Comparison of ENCODE assay signal across 8 cellular contexts in genomic region chr11:62559626-62560025, GRCh38. TPM values are rescaled to one million over a fixed set of nuclear protein-coding genes. Genes with fewer than 3 reads are reported as not detected.
DNase-seq lines count a peak whose midpoint lies in the region; ATAC-seq, FAIRE-seq and TF ChIP-seq lines count a peak whose summit lies in the region.
"Not testable (repeated sequence)": the region's sequence is repeated elsewhere in the genome, so short reads cannot be mapped to it uniquely, and the experiment has no call there.

No MANE protein-coding gene starts in this region.

- not testable (repeated sequence) for H3K4me3 ChIP-seq in ACC112 (ENCODE audit: low read depth, low read length); KMS-11 (IDR thresholded peaks at IDR 0.05; ENCODE audit: insufficient read depth, low read depth, low read length)
- peak overlapping the region in 1 of 4 experiments; percentile 27; a peak in 1 of 8 replicates for H3K4me3 ChIP-seq in H1 (ENCODE audit: extremely low read depth in 1 of 4, insufficient read depth in 2 of 4, low read depth in 3 of 4, low read length in 4 of 4)

- peaks cover 27% of the 10 kb centered on the region for H3K79me2 ChIP-seq in ACC112 (ENCODE audit: control insufficient read depth, insufficient read depth, low read length, unreplicated experiment)
- peaks cover 22% of the 10 kb centered on the region; the same call in 1 of the 2 replicates for H3K79me2 ChIP-seq in KMS-11 (ENCODE audit: insufficient read depth, low read depth)
- H3K79me2 ChIP-seq in H1 (ENCODE audit: control insufficient read depth in 1 of 2, insufficient read depth in 2 of 2, low read length in 2 of 2), result peaks cover 0 to 20% of the 10 kb centered on the region in 2 experiments; a peak in 2 of 4 replicates

- H3K4me1 Mint-ChIP-seq in T-helper 17 cell (peaks cover 45% of the 10 kb centered on the region), immature natural killer cell (peaks cover 65 to 74% of the 10 kb centered on the region in 2 donors)
- H3K4me1 Mint-ChIP-seq in activated naive CD8-positive, alpha-beta T cell treated with anti-CD3 and anti-CD28 coated beads for 36 hours, result peaks cover 63% of the 10 kb centered on the region
- H3K4me1 Mint-ChIP-seq in natural killer cell treated with Interleukin-12 subunit alpha and Interleukin-12 subunit beta and Interleukin-15 and Interleukin-18, amount 100 ng/mL, for 72 hours (ENCODE audit: low read depth in 2 of 2), result peaks cover 56 to 59% of the 10 kb centered on the region in 2 donors
- H3K4me1 Mint-ChIP-seq in stimulated activated naive B cell treated with anti-CD40 and anti-IgM and Interleukin-4, amounts not matched to agents 10 μg/mL and 1 μg/mL and 100 μg/mL, for 72 hours, result peaks cover 53 to 80% of the 10 kb centered on the region in 2 donors

- H3K4ac ChIP-seq in H1 (replicated peaks; ENCODE audit: insufficient read length, low read depth, low read length), result not testable (repeated sequence)

- H3K27ac Mint-ChIP-seq in T-helper 17 cell (peak overlapping the region; percentile 100), immature natural killer cell (peak overlapping the region; percentile 84 to 98 (median 96))
- H3K27ac Mint-ChIP-seq in activated naive CD8-positive, alpha-beta T cell treated with anti-CD3 and anti-CD28 coated beads for 36 hours, result peak overlapping the region; percentile 89
- H3K27ac Mint-ChIP-seq in natural killer cell treated with Interleukin-12 subunit alpha and Interleukin-12 subunit beta and Interleukin-15 and Interleukin-18, amount 100 ng/mL, for 72 hours, result peak overlapping the region; percentile 85 to 90
- peak overlapping the region; percentile 72 for H3K27ac Mint-ChIP-seq in stimulated activated naive B cell treated with anti-CD40 and anti-IgM and Interleukin-4, amounts not matched to agents 10 μg/mL and 1 μg/mL and 100 μg/mL, for 72 hours

- not testable (repeated sequence) for H3K23me2 ChIP-seq in H1 (ENCODE audit: low read depth, low read length)

- H3K14ac ChIP-seq in H1 (ENCODE audit: insufficient read length), result not testable (repeated sequence)

- H3K9me3 ChIP-seq in T-helper 17 cell (ENCODE audit: control insufficient read depth, low read length, poor library complexity, severe bottlenecking); H1 (ENCODE audit: insufficient read depth in 2 of 2, low read depth in 1 of 2, low read length in 1 of 2): not testable (repeated sequence)

- ATAC-seq in T-helper 17 cell; natural killer cell treated with Interleukin-12 subunit alpha and Interleukin-12 subunit beta and Interleukin-15 and Interleukin-18, amount 100 ng/mL, for 72 hours; stimulated activated naive B cell treated with anti-CD40 and anti-IgM and Interleukin-4, amounts not matched to agents 10 μg/mL and 1 μg/mL and 100 μg/mL, for 72 hours (replicated peaks): not testable (repeated sequence)

- TF ChIP-seq POLR2A in H1 (IDR thresholded peaks at IDR 0.05; ENCODE audit: control extremely low read depth in 1 of 2, low read depth in 2 of 2, low read length in 2 of 2), result 0 out of 3 replicates have a peak, but pooled peaks of 1 of the 2 experiments have one; percentile 8

- H2BK5ac ChIP-seq in H1 (ENCODE audit: low read depth, low read length), result not testable (repeated sequence)

- H4K91ac ChIP-seq in H1 (replicated peaks; ENCODE audit: insufficient read length, low read length), result not testable (repeated sequence)

- POLR2A ChIA-PET in H1 (lab: Charles Lee; ENCODE audit: partially characterized antibody), result interaction anchor here (1.0 to 20.7 kb wide), 16 partner anchors 2 to 135 kb away, joined by 3 to 336 read pairs (median 6); partner anchors contain the start of genes AHNAK, C11orf98, CSKMT and EEF1G

- H3K27me3 ChIP-seq in ACC112 (ENCODE audit: insufficient read depth, low read length); KMS-11 (ENCODE audit: insufficient read depth, low read depth); H1 (replicated peaks in 1 of 4; ENCODE audit: control insufficient read depth in 3 of 4, extremely low read depth in 1 of 4, insufficient read depth in 3 of 4, low read length in 3 of 4): not testable (repeated sequence)

- TF ChIP-seq RAD21 in H1 (IDR thresholded peaks at IDR 0.05 in 1 of 2, conservative IDR thresholded peaks at IDR 0.05 in 1 of 2; ENCODE audit: low read depth in 2 of 2, low read length in 2 of 2), result not testable (repeated sequence)

- DNase-seq in T-helper 17 cell; activated naive CD8-positive, alpha-beta T cell treated with anti-CD3 and anti-CD28 coated beads for 36 hours; H1 (ENCODE audit: low read depth in 1 of 2, low spot score in 2 of 2); immature natural killer cell; natural killer cell treated with Interleukin-12 subunit alpha and Interleukin-12 subunit beta and Interleukin-15 and Interleukin-18, amount 100 ng/mL, for 72 hours (ENCODE audit: low spot score); stimulated activated naive B cell treated with anti-CD40 and anti-IgM and Interleukin-4, amounts not matched to agents 10 μg/mL and 1 μg/mL and 100 μg/mL, for 72 hours: not testable (repeated sequence)

- H3K4me2 ChIP-seq in KMS-11, result peak overlapping the region; percentile 93; the same call in 1 of the 2 replicates
- not testable (repeated sequence) for H3K4me2 ChIP-seq in H1 (ENCODE audit: insufficient read depth in 1 of 2, low read depth in 2 of 2, low read length in 2 of 2)

- H4K5ac ChIP-seq in H1 (ENCODE audit: insufficient read length, low read depth, low read length), result not testable (repeated sequence)

- H3K27ac ChIP-seq in ACC112 (ENCODE audit: low read depth, low read length) (peak overlapping the region; percentile 62), KMS-11 (peak overlapping the region; percentile 97; the same call in 1 of the 2 replicates), H1 (ENCODE audit: low read depth, low read length) (peak overlapping the region; percentile 55; the same call in 1 of the 2 replicates)

- H3K79me1 ChIP-seq in H1 (ENCODE audit: low read depth, low read length), result not testable (repeated sequence)

- not testable (repeated sequence) for H4K8ac ChIP-seq in H1 (ENCODE audit: extremely low read depth, insufficient read depth, low read length)

- H3K9me3 Mint-ChIP-seq in activated naive CD8-positive, alpha-beta T cell treated with anti-CD3 and anti-CD28 coated beads for 36 hours; immature natural killer cell; natural killer cell treated with Interleukin-12 subunit alpha and Interleukin-12 subunit beta and Interleukin-15 and Interleukin-18, amount 100 ng/mL, for 72 hours; stimulated activated naive B cell treated with anti-CD40 and anti-IgM and Interleukin-4, amounts not matched to agents 10 μg/mL and 1 μg/mL and 100 μg/mL, for 72 hours: not testable (repeated sequence)

- not testable (repeated sequence) for H4K20me1 ChIP-seq in KMS-11 (ENCODE audit: insufficient read depth)
- peaks cover 14 to 33% of the 10 kb centered on the region in 2 experiments for H4K20me1 ChIP-seq in H1 (replicated peaks in 1 of 2; ENCODE audit: control insufficient read depth in 1 of 2, insufficient read depth in 2 of 2, low read length in 2 of 2)

- not testable (repeated sequence) for H3K18ac ChIP-seq in H1 (ENCODE audit: extremely low read depth, low read length)

- not testable (repeated sequence) for H2BK12ac ChIP-seq in H1 (ENCODE audit: low read depth, low read length)

- not testable (repeated sequence) for FAIRE-seq in H1 (lab: Jason Lieb, UNC)

- H3K4me1 ChIP-seq in ACC112 (ENCODE audit: control insufficient read depth, insufficient read depth, low read length, unreplicated experiment) (peaks cover 69% of the 10 kb centered on the region), KMS-11 (ENCODE audit: low read depth, poor library complexity, severe bottlenecking) (peaks cover 97% of the 10 kb centered on the region), H1 (replicated peaks in 1 of 4; ENCODE audit: control insufficient read depth in 3 of 4, insufficient read depth in 4 of 4, low read length in 3 of 4) (peaks cover 20 to 37% (median 24%) of the 10 kb centered on the region in 4 experiments)

- not testable (repeated sequence) for H2BK15ac ChIP-seq in H1 (ENCODE audit: low read length)

- H3K56ac ChIP-seq in H1 (replicated peaks; ENCODE audit: insufficient read length, low read depth, low read length), result not testable (repeated sequence)

- CTCF ChIA-PET in H1 (lab: Charles Lee; ENCODE audit: partially characterized antibody), result interaction anchor here (0.6 to 10.9 kb wide), 25 partner anchors 9 to 343 kb away, joined by 3 to 161 read pairs (median 5); partner anchors contain the start of genes AHNAK and EEF1G

- peak overlapping the region; percentile 67 for H3K4me3 Mint-ChIP-seq in T-helper 17 cell
- peak overlapping the region; percentile 34 for H3K4me3 Mint-ChIP-seq in activated naive CD8-positive, alpha-beta T cell treated with anti-CD3 and anti-CD28 coated beads for 36 hours
- peak overlapping the region; percentile 15 to 60 (median 45) for H3K4me3 Mint-ChIP-seq in immature natural killer cell
- H3K4me3 Mint-ChIP-seq in natural killer cell treated with Interleukin-12 subunit alpha and Interleukin-12 subunit beta and Interleukin-15 and Interleukin-18, amount 100 ng/mL, for 72 hours, result peak overlapping the region; percentile 78
- H3K4me3 Mint-ChIP-seq in stimulated activated naive B cell treated with anti-CD40 and anti-IgM and Interleukin-4, amounts not matched to agents 10 μg/mL and 1 μg/mL and 100 μg/mL, for 72 hours, result not testable (repeated sequence)

- not testable (repeated sequence) for H3K9ac ChIP-seq in KMS-11
- peak overlapping the region in 1 of 4 experiments; percentile 7; a peak in 2 of 7 replicates for H3K9ac ChIP-seq in H1 (replicated peaks in 1 of 4; ENCODE audit: extremely low read depth in 1 of 4, low read depth in 3 of 4, low read length in 3 of 4)

- peak overlapping the region; percentile 4; the same call in 1 of the 2 replicates for H2AK5ac ChIP-seq in H1 (ENCODE audit: low read depth, low read length)

- H3K36me3 ChIP-seq in ACC112 (ENCODE audit: insufficient read depth, low read length), result not testable (repeated sequence)
- H3K36me3 ChIP-seq in KMS-11 (ENCODE audit: insufficient read depth) (peaks cover 15% of the 10 kb centered on the region; the same call in 1 of the 2 replicates), H1 (ENCODE audit: control insufficient read depth in 2 of 4, insufficient read depth in 4 of 4, low read length in 3 of 4) (peaks cover 20 to 51% (median 34%) of the 10 kb centered on the region in 4 experiments)

- not testable (repeated sequence) for TF ChIP-seq CTCF in KMS-11 (conservative IDR thresholded peaks at IDR 0.05; ENCODE audit: low read depth, low read length); H1 (IDR thresholded peaks at IDR 0.05; ENCODE audit: control extremely low read depth in 1 of 3, insufficient read depth in 1 of 3, low read depth in 1 of 3, low read length in 3 of 3)

- H2BK20ac ChIP-seq in H1 (ENCODE audit: low read length), result not testable (repeated sequence)

- not testable (repeated sequence) for H3K27me3 Mint-ChIP-seq in T-helper 17 cell; activated naive CD8-positive, alpha-beta T cell treated with anti-CD3 and anti-CD28 coated beads for 36 hours; natural killer cell treated with Interleukin-12 subunit alpha and Interleukin-12 subunit beta and Interleukin-15 and Interleukin-18, amount 100 ng/mL, for 72 hours; stimulated activated naive B cell treated with anti-CD40 and anti-IgM and Interleukin-4, amounts not matched to agents 10 μg/mL and 1 μg/mL and 100 μg/mL, for 72 hours
- peaks cover 11 to 23% (median 16%) of the 10 kb centered on the region in 3 donors for H3K27me3 Mint-ChIP-seq in immature natural killer cell (ENCODE audit: low read depth in 3 of 3)

- not testable (repeated sequence) for H3K23ac ChIP-seq in H1 (ENCODE audit: insufficient read length)

- H2AFZ ChIP-seq in ACC112 (ENCODE audit: low read length, unreplicated experiment); KMS-11 (ENCODE audit: low read depth); H1 (ENCODE audit: low read length): not testable (repeated sequence)

- not testable (repeated sequence) for TF ChIP-seq EP300 in H1 (IDR thresholded peaks at IDR 0.05; ENCODE audit: borderline replicate concordance in 1 of 2, low read depth in 2 of 2, low read length in 2 of 2)

- WGBS in H1 (ENCODE audit: extremely low coverage in 1 of 2, insufficient coverage in 1 of 2, insufficient read length in 1 of 2, insufficient replicate concordance in 2 of 2, low coverage in 1 of 2, low lambda C conversion rate in 2 of 2, missing lambda C conversion rate in 1 of 2), 2 experiments, result 91% methylated on average over 5 of the region's 5 CpGs; no CpG with 5 or more reads in 1 of the 2 experiments

- not testable (repeated sequence) for H2BK120ac ChIP-seq in H1 (replicated peaks; ENCODE audit: low read depth, low read length)

- H3K36me3 Mint-ChIP-seq in T-helper 17 cell (ENCODE audit: low read depth), result not testable (repeated sequence)
- H3K36me3 Mint-ChIP-seq in activated naive CD8-positive, alpha-beta T cell treated with anti-CD3 and anti-CD28 coated beads for 36 hours, result peaks cover 47% of the 10 kb centered on the region
- H3K36me3 Mint-ChIP-seq in immature natural killer cell, result peaks cover 9 to 22% (median 12%) of the 10 kb centered on the region in 3 donors
- peaks cover 22% of the 10 kb centered on the region for H3K36me3 Mint-ChIP-seq in natural killer cell treated with Interleukin-12 subunit alpha and Interleukin-12 subunit beta and Interleukin-15 and Interleukin-18, amount 100 ng/mL, for 72 hours
- peaks cover 25 to 54% of the 10 kb centered on the region in 2 donors for H3K36me3 Mint-ChIP-seq in stimulated activated naive B cell treated with anti-CD40 and anti-IgM and Interleukin-4, amounts not matched to agents 10 μg/mL and 1 μg/mL and 100 μg/mL, for 72 hours

RNA-seq across cellular contexts. Expression of gene AHNAK, which starts 13.0 kb away (rescaled TPM):
- 100 to 1,000 TPM; 692 to 863 TPM for total RNA-seq in T-helper 17 cell
- 10 to 100 TPM; 12.3 to 12.5 TPM for total RNA-seq in activated naive CD8-positive, alpha-beta T cell treated with anti-CD3 and anti-CD28 coated beads for 36 hours
- total RNA-seq in H1 (2021; fragmentation: NEBNext Ultra II Directional; extraction: Animal tissue kit (Norgen Biotek cat#: 25700)), result 5.8 and 6.7 TPM in 2 replicates
- polyA plus RNA-seq in H1 (2011; rRNA removed) (2.0 and 2.5 TPM in 2 replicates), immature natural killer cell (100 to 1,000 TPM in 1 of 3 donors, 10 to 100 TPM in 2; 45.0 to 217 (median 57.2) TPM)
- 3.1 TPM for polyA plus RNA-seq in H1 (2011; cell fraction: cytosol; rRNA removed)
- polyA plus RNA-seq in H1 (2011; cell fraction: nucleus; rRNA removed), result 17.1 TPM
- polyA plus RNA-seq in H1 (2012, experiment 1 of 2), result 5.2 to 6.9 TPM (median 5.5 TPM) in 4 replicates
- polyA plus RNA-seq in H1 (2012, experiment 2 of 2), result 0.70 TPM
- polyA plus RNA-seq in H1 (2013, experiment 1 of 2), result 1.4 TPM
- 1.0 TPM for polyA plus RNA-seq in H1 (2013, experiment 2 of 2)
- 10.9 and 19.0 TPM in 2 replicates for polyA minus RNA-seq in H1 (2011; rRNA and poly(A)+ RNA removed)
- polyA minus RNA-seq in H1 (2011; cell fraction: cytosol; rRNA and poly(A)+ RNA removed), result 7.9 TPM
- polyA minus RNA-seq in H1 (2011; cell fraction: nucleus; rRNA and poly(A)+ RNA removed), result 13.0 TPM
- 10 to 100 TPM; 49.2 to 60.0 TPM for total RNA-seq in natural killer cell treated with Interleukin-12 subunit alpha and Interleukin-12 subunit beta and Interleukin-15 and Interleukin-18, amount 100 ng/mL, for 72 hours

RNA-seq across cellular contexts. Expression of gene EEF1G, which starts 14.1 kb away (rescaled TPM):
- total RNA-seq in T-helper 17 cell, result 1,000 to 10,000 TPM; 1,954 to 1,984 TPM
- 1,000 to 10,000 TPM; 1,924 to 1,929 TPM for total RNA-seq in activated naive CD8-positive, alpha-beta T cell treated with anti-CD3 and anti-CD28 coated beads for 36 hours
- total RNA-seq in H1 (2021; fragmentation: NEBNext Ultra II Directional; extraction: Animal tissue kit (Norgen Biotek cat#: 25700)), result 1,622 and 1,627 TPM in 2 replicates
- polyA plus RNA-seq in H1 (2011; rRNA removed) (1,996 and 2,000 TPM in 2 replicates), immature natural killer cell (100 to 1,000 TPM; 628 to 849 (median 821) TPM)
- 2,637 TPM for polyA plus RNA-seq in H1 (2011; cell fraction: cytosol; rRNA removed)
- polyA plus RNA-seq in H1 (2011; cell fraction: nucleus; rRNA removed), result 1,888 TPM
- polyA plus RNA-seq in H1 (2012, experiment 1 of 2), result 1,872 to 2,382 TPM (median 2,305 TPM) in 4 replicates
- polyA plus RNA-seq in H1 (2012, experiment 2 of 2), result 2,227 TPM
- 1,219 TPM for polyA plus RNA-seq in H1 (2013, experiment 1 of 2)
- polyA plus RNA-seq in H1 (2013, experiment 2 of 2), result 1,170 TPM
- 1,372 and 1,843 TPM in 2 replicates for polyA minus RNA-seq in H1 (2011; rRNA and poly(A)+ RNA removed)
- polyA minus RNA-seq in H1 (2011; cell fraction: cytosol; rRNA and poly(A)+ RNA removed), result 1,032 TPM
- 466 TPM for polyA minus RNA-seq in H1 (2011; cell fraction: nucleus; rRNA and poly(A)+ RNA removed)
- 1,000 to 10,000 TPM in 1 of 2 donors, 100 to 1,000 TPM in 1; 898 to 1,016 TPM for total RNA-seq in natural killer cell treated with Interleukin-12 subunit alpha and Interleukin-12 subunit beta and Interleukin-15 and Interleukin-18, amount 100 ng/mL, for 72 hours

RNA-seq across cellular contexts. Expression of gene TUT1, which starts 31.7 kb away (rescaled TPM):
- 10 to 100 TPM; 20.9 to 23.2 TPM for total RNA-seq in T-helper 17 cell
- total RNA-seq in activated naive CD8-positive, alpha-beta T cell treated with anti-CD3 and anti-CD28 coated beads for 36 hours, result 10 to 100 TPM; 29.1 to 32.2 TPM
- total RNA-seq in H1 (2021; fragmentation: NEBNext Ultra II Directional; extraction: Animal tissue kit (Norgen Biotek cat#: 25700)), result 24.6 and 31.5 TPM in 2 replicates
- 17.8 and 26.2 TPM in 2 replicates for polyA plus RNA-seq in H1 (2011; rRNA removed)
- 24.2 TPM for polyA plus RNA-seq in H1 (2011; cell fraction: cytosol; rRNA removed)
- polyA plus RNA-seq in H1 (2011; cell fraction: nucleus; rRNA removed), result 41.6 TPM
- 20.8 to 24.7 TPM (median 23.1 TPM) in 4 replicates for polyA plus RNA-seq in H1 (2012, experiment 1 of 2)
- polyA plus RNA-seq in H1 (2012, experiment 2 of 2), result 20.4 TPM
- polyA plus RNA-seq in H1 (2013, experiment 1 of 2), result 15.5 TPM
- polyA plus RNA-seq in H1 (2013, experiment 2 of 2), result 13.2 TPM
- 10.0 and 16.4 TPM in 2 replicates for polyA minus RNA-seq in H1 (2011; rRNA and poly(A)+ RNA removed)
- polyA minus RNA-seq in H1 (2011; cell fraction: cytosol; rRNA and poly(A)+ RNA removed), result 7.1 TPM
- 8.6 TPM for polyA minus RNA-seq in H1 (2011; cell fraction: nucleus; rRNA and poly(A)+ RNA removed)
- 10 to 100 TPM in 2 of 3 donors, 1 to 10 TPM in 1; 7.3 to 16.2 (median 12.5) TPM for polyA plus RNA-seq in immature natural killer cell
- total RNA-seq in natural killer cell treated with Interleukin-12 subunit alpha and Interleukin-12 subunit beta and Interleukin-15 and Interleukin-18, amount 100 ng/mL, for 72 hours, result 10 to 100 TPM; 24.1 to 35.7 TPM

RNA-seq across cellular contexts. Expression of gene MTA2, which starts 42.0 kb away (rescaled TPM):
- 100 to 1,000 TPM; 140 to 175 TPM for total RNA-seq in T-helper 17 cell
- 100 to 1,000 TPM; 196 to 200 TPM for total RNA-seq in activated naive CD8-positive, alpha-beta T cell treated with anti-CD3 and anti-CD28 coated beads for 36 hours
- total RNA-seq in H1 (2021; fragmentation: NEBNext Ultra II Directional; extraction: Animal tissue kit (Norgen Biotek cat#: 25700)), result 114 and 117 TPM in 2 replicates
- polyA plus RNA-seq in H1 (2011; rRNA removed) (25.7 and 32.2 TPM in 2 replicates), immature natural killer cell (10 to 100 TPM in 2 of 3 donors, 1 to 10 TPM in 1; 9.7 to 48.4 (median 22.4) TPM)
- polyA plus RNA-seq in H1 (2011; cell fraction: cytosol; rRNA removed), result 35.3 TPM
- polyA plus RNA-seq in H1 (2011; cell fraction: nucleus; rRNA removed), result 66.3 TPM
- 98.7 to 112 TPM (median 111 TPM) in 4 replicates for polyA plus RNA-seq in H1 (2012, experiment 1 of 2)
- polyA plus RNA-seq in H1 (2012, experiment 2 of 2), result 79.2 TPM
- polyA plus RNA-seq in H1 (2013, experiment 1 of 2), result 45.4 TPM
- polyA plus RNA-seq in H1 (2013, experiment 2 of 2), result 44.6 TPM
- 69.4 and 71.5 TPM in 2 replicates for polyA minus RNA-seq in H1 (2011; rRNA and poly(A)+ RNA removed)
- polyA minus RNA-seq in H1 (2011; cell fraction: cytosol; rRNA and poly(A)+ RNA removed), result 41.7 TPM
- 48.7 TPM for polyA minus RNA-seq in H1 (2011; cell fraction: nucleus; rRNA and poly(A)+ RNA removed)
- 100 to 1,000 TPM; 234 to 259 TPM for total RNA-seq in natural killer cell treated with Interleukin-12 subunit alpha and Interleukin-12 subunit beta and Interleukin-15 and Interleukin-18, amount 100 ng/mL, for 72 hours

RNA-seq across cellular contexts. Expression of gene EML3, which starts 52.9 kb away (rescaled TPM):
- 100 to 1,000 TPM; 169 to 174 TPM for total RNA-seq in T-helper 17 cell
- total RNA-seq in activated naive CD8-positive, alpha-beta T cell treated with anti-CD3 and anti-CD28 coated beads for 36 hours, result 100 to 1,000 TPM; 112 to 121 TPM
- total RNA-seq in H1 (2021; fragmentation: NEBNext Ultra II Directional; extraction: Animal tissue kit (Norgen Biotek cat#: 25700)), result 29.9 and 31.2 TPM in 2 replicates
- polyA plus RNA-seq in H1 (2011; rRNA removed) (19.2 and 30.1 TPM in 2 replicates), immature natural killer cell (10 to 100 TPM; 15.9 to 25.8 (median 17.9) TPM)
- polyA plus RNA-seq in H1 (2011; cell fraction: cytosol; rRNA removed), result 18.9 TPM
- polyA plus RNA-seq in H1 (2011; cell fraction: nucleus; rRNA removed), result 101 TPM
- polyA plus RNA-seq in H1 (2012, experiment 1 of 2), result 22.0 to 32.1 TPM (median 25.2 TPM) in 4 replicates
- polyA plus RNA-seq in H1 (2012, experiment 2 of 2), result 23.4 TPM
- 18.3 TPM for polyA plus RNA-seq in H1 (2013, experiment 1 of 2)
- polyA plus RNA-seq in H1 (2013, experiment 2 of 2), result 15.2 TPM
- 13.6 and 15.8 TPM in 2 replicates for polyA minus RNA-seq in H1 (2011; rRNA and poly(A)+ RNA removed)
- polyA minus RNA-seq in H1 (2011; cell fraction: cytosol; rRNA and poly(A)+ RNA removed), result 11.3 TPM
- 15.3 TPM for polyA minus RNA-seq in H1 (2011; cell fraction: nucleus; rRNA and poly(A)+ RNA removed)
- total RNA-seq in natural killer cell treated with Interleukin-12 subunit alpha and Interleukin-12 subunit beta and Interleukin-15 and Interleukin-18, amount 100 ng/mL, for 72 hours, result 100 to 1,000 TPM; 122 to 205 TPM

Comparison
In these comparisons a context has a peak if more than half of its experiments do, and no peak if none do; other contexts are left out.
1. RNA of gene AHNAK, which starts 13.0 kb away (total RNA-seq): 692 to 863 TPM in T-helper 17 cell; 49.2 to 60.0 TPM in natural killer cell treated with Interleukin-12 subunit alpha and Interleukin-12 subunit beta and Interleukin-15 and Interleukin-18, amount 100 ng/mL, for 72 hours, 12.3 to 12.5 TPM in activated naive CD8-positive, alpha-beta T cell treated with anti-CD3 and anti-CD28 coated beads for 36 hours and 5.8 to 6.7 TPM in H1; every median in the first group is over 10 times any median in the second.
2. Peak in every context shown above with its lines, with median percentiles within 50 percentile points of each other: H3K27ac ChIP-seq and H3K27ac Mint-ChIP-seq.